1 cellular context compared by ENCODE assay signal in the genomic region with DNA sequence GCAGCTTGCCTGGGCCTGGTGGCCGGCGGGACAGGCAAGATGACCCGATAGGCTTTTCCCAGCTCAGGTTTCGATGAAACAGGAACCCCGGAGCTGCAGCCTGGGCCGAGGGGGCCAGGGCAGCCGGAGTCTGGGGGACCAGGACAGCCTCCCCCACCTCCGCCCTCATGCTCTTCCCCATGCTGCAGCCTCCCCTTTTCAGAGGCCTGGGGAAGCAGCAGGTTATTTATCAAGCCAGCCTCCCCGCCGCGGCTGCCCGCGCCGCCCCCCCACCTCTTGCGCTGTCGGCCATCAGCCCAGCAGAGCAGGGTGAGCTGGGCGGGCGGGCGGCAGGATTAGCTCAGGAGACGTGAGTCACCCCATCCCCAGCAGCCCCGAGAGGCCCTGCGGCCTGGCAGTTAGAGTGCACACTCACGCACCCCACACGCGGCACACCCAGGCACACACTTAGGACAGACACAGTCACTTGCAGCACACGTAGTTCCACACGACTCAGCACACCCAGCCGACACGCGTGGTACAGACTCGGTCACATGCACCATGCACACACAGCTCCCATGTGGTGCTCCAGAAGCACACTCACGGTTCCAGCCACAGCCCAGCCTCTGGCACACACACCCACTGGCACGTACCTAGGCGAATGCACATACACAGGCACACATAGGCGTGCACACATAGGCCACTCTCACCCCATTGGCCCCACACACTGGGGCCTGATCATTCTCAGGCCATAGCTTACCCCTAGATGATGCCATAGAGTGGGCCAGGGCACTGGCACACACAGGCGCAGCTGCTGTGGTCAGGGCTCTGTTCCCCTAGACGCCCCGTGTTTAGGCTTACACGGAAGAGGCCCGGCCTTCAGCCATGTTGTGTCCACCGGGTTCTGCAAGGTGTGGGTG.
TF ChIP-seq lines count a peak whose summit lies in the region.

No MANE protein-coding gene starts in this region.

TF ChIP-seq in K562, 482 proteins besides CTCF, POLR2A, EP300 and RAD21 (continued from another document):
- TF ChIP-seq, protein P1, sequence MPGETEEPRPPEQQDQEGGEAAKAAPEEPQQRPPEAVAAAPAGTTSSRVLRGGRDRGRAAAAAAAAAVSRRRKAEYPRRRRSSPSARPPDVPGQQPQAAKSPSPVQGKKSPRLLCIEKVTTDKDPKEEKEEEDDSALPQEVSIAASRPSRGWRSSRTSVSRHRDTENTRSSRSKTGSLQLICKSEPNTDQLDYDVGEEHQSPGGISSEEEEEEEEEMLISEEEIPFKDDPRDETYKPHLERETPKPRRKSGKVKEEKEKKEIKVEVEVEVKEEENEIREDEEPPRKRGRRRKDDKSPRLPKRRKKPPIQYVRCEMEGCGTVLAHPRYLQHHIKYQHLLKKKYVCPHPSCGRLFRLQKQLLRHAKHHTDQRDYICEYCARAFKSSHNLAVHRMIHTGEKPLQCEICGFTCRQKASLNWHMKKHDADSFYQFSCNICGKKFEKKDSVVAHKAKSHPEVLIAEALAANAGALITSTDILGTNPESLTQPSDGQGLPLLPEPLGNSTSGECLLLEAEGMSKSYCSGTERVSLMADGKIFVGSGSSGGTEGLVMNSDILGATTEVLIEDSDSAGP (CRISPR knock-in tag; IDR thresholded peaks at IDR 0.05) = no peak
- TF ChIP-seq ZNF778 (CRISPR knock-in tag; IDR thresholded peaks at IDR 0.05) = no peak
- TF ChIP-seq HNRNPH1 (optimal IDR thresholded peaks at IDR 0.05; ENCODE audit: low read depth, low read length) = no peak
- TF ChIP-seq NFXL1 (CRISPR knock-in tag; IDR thresholded peaks at IDR 0.05) = 0 out of 2 replicates have a peak, but pooled peaks have one; percentile 44
- no peak for TF ChIP-seq NR3C1 (CRISPR knock-in tag; IDR thresholded peaks at IDR 0.05)
- TF ChIP-seq U2AF2 (optimal IDR thresholded peaks at IDR 0.05; ENCODE audit: low read depth, low read length) = no peak
